20 cellular contexts compared by ENCODE assay signal in genomic region chr11:28767574-28767973, GRCh38.
DNase-seq lines count a peak whose midpoint lies in the region; ATAC-seq lines count a peak whose summit lies in the region.
"Had no signal": no experiment of that assay in that cellular context is flagged by ENCODE, and none has a peak within 500 bp of the region (broad histone marks: within the 10 kb centered on the region; RNA-seq: fewer than 3 reads in every experiment).

No MANE protein-coding gene starts in this region.

- H3K9me3 Mint-ChIP-seq in stimulated activated memory B cell treated with anti-CD40 and anti-IgM and Interleukin-4, amounts not matched to agents 10 μg/mL and 1 μg/mL and 100 μg/mL, for 72 hours, result peaks cover 16% of the 10 kb centered on the region

- no peaks in the 10 kb centered on the region for H3K36me3 Mint-ChIP-seq in stimulated activated memory B cell treated with anti-CD40 and anti-IgM and Interleukin-4, amounts not matched to agents 10 μg/mL and 1 μg/mL and 100 μg/mL, for 72 hours
- H3K36me3 Mint-ChIP-seq: stimulated activated naive B cell treated with anti-CD40 and anti-IgM and Interleukin-4, amounts not matched to agents 10 μg/mL and 1 μg/mL and 100 μg/mL, for 72 hours had no signal

- no peak overlapping the region for H3K27ac Mint-ChIP-seq in stimulated activated memory B cell treated with anti-CD40 and anti-IgM and Interleukin-4, amounts not matched to agents 10 μg/mL and 1 μg/mL and 100 μg/mL, for 72 hours
- H3K27ac Mint-ChIP-seq: stimulated activated naive B cell treated with anti-CD40 and anti-IgM and Interleukin-4, amounts not matched to agents 10 μg/mL and 1 μg/mL and 100 μg/mL, for 72 hours had no signal

- no peak for ATAC-seq in stimulated activated memory B cell treated with anti-CD40 and anti-IgM and Interleukin-4, amounts not matched to agents 10 μg/mL and 1 μg/mL and 100 μg/mL, for 72 hours
- ATAC-seq: foreskin keratinocyte; GM12878; HCT116; stimulated activated naive B cell treated with anti-CD40 and anti-IgM and Interleukin-4, amounts not matched to agents 10 μg/mL and 1 μg/mL and 100 μg/mL, for 72 hours had no signal

- no peaks in the 10 kb centered on the region for H3K27me3 Mint-ChIP-seq in stimulated activated memory B cell treated with anti-CD40 and anti-IgM and Interleukin-4, amounts not matched to agents 10 μg/mL and 1 μg/mL and 100 μg/mL, for 72 hours
- H3K27me3 Mint-ChIP-seq: stimulated activated naive B cell treated with anti-CD40 and anti-IgM and Interleukin-4, amounts not matched to agents 10 μg/mL and 1 μg/mL and 100 μg/mL, for 72 hours had no signal

- no peak overlapping the region for H3K4me3 Mint-ChIP-seq in stimulated activated memory B cell treated with anti-CD40 and anti-IgM and Interleukin-4, amounts not matched to agents 10 μg/mL and 1 μg/mL and 100 μg/mL, for 72 hours
- H3K4me3 Mint-ChIP-seq: stimulated activated naive B cell treated with anti-CD40 and anti-IgM and Interleukin-4, amounts not matched to agents 10 μg/mL and 1 μg/mL and 100 μg/mL, for 72 hours had no signal

- H3K4me1 Mint-ChIP-seq in stimulated activated memory B cell treated with anti-CD40 and anti-IgM and Interleukin-4, amounts not matched to agents 10 μg/mL and 1 μg/mL and 100 μg/mL, for 72 hours, result no peaks in the 10 kb centered on the region
- H3K4me1 Mint-ChIP-seq: stimulated activated naive B cell treated with anti-CD40 and anti-IgM and Interleukin-4, amounts not matched to agents 10 μg/mL and 1 μg/mL and 100 μg/mL, for 72 hours had no signal

- DNase-seq in AG08395 (ENCODE audit: low spot score) (peak; percentile 13), HT1080 (ENCODE audit: low read depth) (peak; percentile 75), astrocyte of the hippocampus (ENCODE audit: low read depth, low spot score) (peak; percentile 41), kidney glomerular epithelial cell (lab: John Stamatoyannopoulos, UW) (peak; percentile 58), NCI-H345 treated with DMSO at 0.1 percent for 48 hours (lab: John Stamatoyannopoulos, UW; ENCODE audit: unreplicated experiment) (no peak), NCI-H748 (lab: John Stamatoyannopoulos, UW; ENCODE audit: unreplicated experiment) (no peak)
- no peak for DNase-seq in activated CD4-positive, alpha-beta T cell treated with anti-CD3 and anti-CD28 coated beads for 4 hours
- DNase-seq: activated CD4-positive, alpha-beta T cell treated with anti-CD3 and anti-CD28 coated beads for 1 hour; activated effector memory CD4-positive, alpha-beta T cell treated with Interleukin-2 at 50 U/mL for 16 hours; anterior cingulate cortex; midbrain; NCI-H1092; NCI-H2107; NCI-H526 treated with DMSO at 0.1 percent for 48 hours; retina; stimulated activated naive B cell treated with anti-CD40 and anti-IgM and Interleukin-4, amounts not matched to agents 10 μg/mL and 1 μg/mL and 100 μg/mL, for 72 hours had no signal

Comparison
In these comparisons a context has a peak if more than half of its experiments do, and no peak if none do; other contexts are left out.
1. DNase-seq: peak in AG08395 (single experiment), HT1080 (single experiment), astrocyte of the hippocampus (single experiment) and kidney glomerular epithelial cell (single experiment); none in activated CD4-positive, alpha-beta T cell treated with anti-CD3 and anti-CD28 coated beads for 4 hours (0 of 2), NCI-H345 treated with DMSO at 0.1 percent for 48 hours (single experiment) and NCI-H748 (single experiment).